2 cellular contexts compared by ENCODE assay signal in genomic region chr7:68729361-68729760, GRCh38.
TF ChIP-seq lines count a peak whose summit lies in the region.

No MANE protein-coding gene starts in this region.

TF ChIP-seq in GM23338, 12 proteins besides CTCF, POLR2A, EP300 and RAD21:
- no peak for TF ChIP-seq REST (IDR thresholded peaks at IDR 0.05; ENCODE audit: unreplicated experiment)
- TF ChIP-seq ETS1 (IDR thresholded peaks at IDR 0.05): no peak
- TF ChIP-seq JUNB (IDR thresholded peaks at IDR 0.05; ENCODE audit: unreplicated experiment): no peak
- no peak for TF ChIP-seq EZH2phosphoT487 (IDR thresholded peaks at IDR 0.05; ENCODE audit: unreplicated experiment)
- no peak for TF ChIP-seq EZH2 (IDR thresholded peaks at IDR 0.05; ENCODE audit: low read depth, unreplicated experiment)
- TF ChIP-seq ZNF114 (CRISPR knock-in tag; IDR thresholded peaks at IDR 0.05): no peak
- no peak for TF ChIP-seq CREB1 (CRISPR knock-in tag; IDR thresholded peaks at IDR 0.05; ENCODE audit: low read depth)

TF ChIP-seq in HepG2, 621 proteins besides CTCF, POLR2A, EP300 and RAD21 (continued from another document):
- TF ChIP-seq TCF7 (IDR thresholded peaks at IDR 0.05; ENCODE audit: low read depth): no peak
- no peak for TF ChIP-seq ZNF879 (CRISPR knock-in tag; IDR thresholded peaks at IDR 0.05)
- no peak for TF ChIP-seq SAP130 (CRISPR knock-in tag; IDR thresholded peaks at IDR 0.05; ENCODE audit: low read depth)
- TF ChIP-seq SRSF1 (optimal IDR thresholded peaks at IDR 0.05; ENCODE audit: low read depth, low read length): no peak
- TF ChIP-seq GATA4 (IDR thresholded peaks at IDR 0.05; ENCODE audit: borderline replicate concordance, low read depth): no peak
- TF ChIP-seq JDP2 (CRISPR knock-in tag; IDR thresholded peaks at IDR 0.05; ENCODE audit: borderline replicate concordance): no peak
- TF ChIP-seq ZNF562 (CRISPR knock-in tag; IDR thresholded peaks at IDR 0.05; ENCODE audit: borderline replicate concordance): no peak
- no peak for TF ChIP-seq JUN (CRISPR knock-in tag; IDR thresholded peaks at IDR 0.05)
- TF ChIP-seq MED8 (CRISPR knock-in tag; IDR thresholded peaks at IDR 0.05; ENCODE audit: insufficient replicate concordance): no peak
